15 cellular contexts compared by ENCODE assay signal in the genomic region with DNA sequence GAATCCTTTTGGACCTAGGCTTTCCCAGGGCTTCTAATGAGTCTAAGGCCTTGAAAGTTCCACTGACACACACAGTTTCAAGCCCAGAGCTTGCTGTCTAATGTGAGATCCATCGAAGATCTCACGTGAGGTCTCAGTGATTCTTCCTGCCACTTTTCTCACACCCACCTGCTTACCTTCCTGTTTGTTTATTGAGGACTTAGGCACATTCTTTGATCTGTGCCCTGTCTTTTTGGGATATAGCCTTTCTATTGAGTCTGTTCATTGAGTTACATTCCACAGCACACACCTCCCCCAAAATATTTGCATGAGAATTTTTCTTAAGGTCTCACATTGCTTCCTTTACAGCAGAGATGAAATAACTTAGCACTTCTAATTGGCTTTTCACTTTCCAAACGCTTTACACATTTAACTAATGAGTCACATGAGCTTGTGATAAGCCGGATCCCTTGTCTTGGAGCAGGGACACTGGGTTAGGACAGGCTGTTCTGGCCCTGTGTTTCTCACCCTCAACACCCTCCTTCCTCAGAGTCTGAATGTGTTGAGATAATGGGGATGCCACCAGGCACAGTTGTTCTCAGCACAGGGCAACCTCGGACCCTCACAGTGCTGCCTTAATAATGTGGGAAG.
A peak's percentile ranks its signal among the peaks of the same experiment; 100 is the strongest.
DNase-seq lines count a peak whose midpoint lies in the region; ATAC-seq and TF ChIP-seq lines count a peak whose summit lies in the region.
"Had no signal": no experiment of that assay in that cellular context is flagged by ENCODE, and none has a peak within 500 bp of the region (broad histone marks: within the 10 kb centered on the region; RNA-seq: fewer than 3 reads in every experiment).

No MANE protein-coding gene starts in this region.

- H3K4me1 ChIP-seq in NT2/D1 (ENCODE audit: insufficient read depth, insufficient read length): peaks cover 2% of the 10 kb centered on the region
- H3K4me1 ChIP-seq in esophagus muscularis mucosa: peaks cover 47 to 57% (median 52%) of the 10 kb centered on the region in 4 donors
- peaks cover 23 to 60% of the 10 kb centered on the region in 2 donors for H3K4me1 ChIP-seq in thoracic aorta (ENCODE audit: control insufficient read depth in 1 of 2, low read depth in 2 of 2)
- H3K4me1 ChIP-seq in colonic mucosa: no peaks in the 10 kb centered on the region

- peak overlapping the region; percentile 7 to 41 (median 18) for H3K27ac ChIP-seq in esophagus muscularis mucosa (replicated peaks in 1 of 4)
- H3K27ac ChIP-seq in thoracic aorta: peak overlapping the region; percentile 66 to 72
- no peak overlapping the region for H3K27ac ChIP-seq in colonic mucosa

- H3K27me3 ChIP-seq in NT2/D1 (ENCODE audit: insufficient read depth, insufficient read length): no peaks in the 10 kb centered on the region
- H3K27me3 ChIP-seq in esophagus muscularis mucosa: no peaks in the 10 kb centered on the region
- H3K27me3 ChIP-seq in thoracic aorta (replicated peaks; ENCODE audit: insufficient read depth): no peaks in the 10 kb centered on the region
- no peaks in the 10 kb centered on the region for H3K27me3 ChIP-seq in colonic mucosa

- DNase-seq in NT2/D1 (ENCODE audit: low read depth, low spot score) (peak; percentile 22), esophagus muscularis mucosa (ENCODE audit: extremely low spot score) (no peak), left lobe of liver (ENCODE audit: low spot score) (no peak), thoracic aorta (ENCODE audit: low spot score) (no peak), colonic mucosa (no peak), kidney glomerular epithelial cell (lab: John Stamatoyannopoulos, UW) (no peak), DMS53 treated with DMSO at 0.1 percent for 48 hours (lab: John Stamatoyannopoulos, UW; ENCODE audit: unreplicated experiment) (no peak)
- DNase-seq: activated CD4-positive, alpha-beta T cell treated with anti-CD3 and anti-CD28 coated beads for 4 hours; activated naive CD4-positive, alpha-beta T cell; AML-193; NCI-H1694 treated with DMSO at 0.1 percent for 48 hours; NCI-H510A; stimulated activated CD4-positive, alpha-beta T cell treated with anti-CD3 and anti-CD28 coated beads, Interleukin-2, amount 100 ng/mL, for 24 hours; substantia nigra; T1000 had no signal

- intact Hi-C loops in esophagus muscularis mucosa (cut with DNase I): no loop called here
- intact Hi-C loops in colonic mucosa (cut with DNase I): no loop called here

- H3K9me3 ChIP-seq in NT2/D1 (ENCODE audit: insufficient read depth, low read length) (peaks cover 9% of the 10 kb centered on the region; the same call in 1 of the 2 replicates), esophagus muscularis mucosa (no peaks in the 10 kb centered on the region), thoracic aorta (no peaks in the 10 kb centered on the region), colonic mucosa (no peaks in the 10 kb centered on the region)

- TF ChIP-seq EP300 in esophagus muscularis mucosa (IDR thresholded peaks at IDR 0.05): no peak

- no peak for TF ChIP-seq POLR2A in esophagus muscularis mucosa (IDR thresholded peaks at IDR 0.05; ENCODE audit: low read depth)

- no peaks in the 10 kb centered on the region for H3K36me3 ChIP-seq in NT2/D1 (ENCODE audit: insufficient read depth, insufficient read length, low read length)
- no peaks in the 10 kb centered on the region for H3K36me3 ChIP-seq in esophagus muscularis mucosa
- H3K36me3 ChIP-seq in thoracic aorta: no peaks in the 10 kb centered on the region
- H3K36me3 ChIP-seq in colonic mucosa: no peaks in the 10 kb centered on the region

- WGBS in esophagus muscularis mucosa: 75% methylated on average over 5 of the region's 5 CpGs

- H3K4me3 ChIP-seq in NT2/D1 (ENCODE audit: insufficient read length, low read depth): no peak overlapping the region
- H3K4me3 ChIP-seq in esophagus muscularis mucosa: no peak overlapping the region
- no peak overlapping the region for H3K4me3 ChIP-seq in thoracic aorta
- H3K4me3 ChIP-seq in colonic mucosa: no peak overlapping the region

- ATAC-seq in left lobe of liver: peak; percentile 20
- ATAC-seq in thoracic aorta (ENCODE audit: insufficient number of reproducible peaks, low FRiP score, low read depth): peak; percentile 28

- no peak overlapping the region for H3K9ac ChIP-seq in NT2/D1 (ENCODE audit: insufficient read length, low read depth)
- H3K9ac ChIP-seq in colonic mucosa (ENCODE audit: low read depth in 2 of 2, low read length in 2 of 2): no peak overlapping the region

- no peak for TF ChIP-seq CTCF in esophagus muscularis mucosa (IDR thresholded peaks at IDR 0.05)
- no peak for TF ChIP-seq CTCF in thoracic aorta (IDR thresholded peaks at IDR 0.05)
- TF ChIP-seq CTCF in colonic mucosa (IDR thresholded peaks at IDR 0.05): no peak
